ENCODE assay signal across 1 cellular context in the genomic region with DNA sequence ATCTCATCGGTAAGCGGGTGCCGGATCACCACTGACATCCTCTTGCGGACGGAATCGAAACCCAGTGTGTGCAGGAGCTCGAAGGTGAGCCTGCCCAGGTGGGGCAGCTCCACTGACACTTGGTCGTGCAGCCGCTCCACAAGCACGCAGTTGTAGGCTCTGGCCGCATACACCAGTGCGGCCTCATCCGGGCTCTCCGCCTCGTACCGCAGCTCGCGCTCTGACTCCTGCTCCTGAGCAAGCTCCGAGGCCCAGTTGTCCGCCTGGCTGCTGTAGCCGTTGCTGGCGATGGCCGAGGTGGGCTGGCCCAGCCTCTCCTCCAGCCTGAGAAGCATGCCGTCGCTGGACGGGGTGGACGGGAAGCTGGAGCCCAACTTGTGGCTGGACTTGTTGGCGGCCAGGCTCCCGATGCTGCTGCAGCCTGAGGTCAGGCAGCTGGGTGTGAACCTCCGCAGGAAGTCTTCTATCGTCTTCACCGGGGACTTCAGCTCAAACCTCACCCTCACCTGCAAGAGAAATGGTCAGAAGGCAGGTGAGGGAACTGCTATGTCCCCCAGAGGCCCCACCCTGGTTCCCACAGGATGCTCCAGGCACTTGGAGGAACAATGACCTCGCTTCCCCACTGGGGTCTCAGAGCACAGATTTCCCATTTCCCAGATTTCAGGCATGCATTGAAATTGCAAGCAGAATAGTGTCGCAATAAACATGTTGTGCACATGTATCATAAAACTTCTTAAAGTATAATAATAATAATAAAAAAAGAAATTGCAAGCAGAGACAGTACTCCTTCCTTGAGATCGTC.
TF ChIP-seq lines count a peak whose summit lies in the region.

No MANE protein-coding gene starts in this region.

TF ChIP-seq in H1, 55 proteins besides CTCF, POLR2A, EP300 and RAD21:
- TF ChIP-seq SIRT6 (IDR thresholded peaks at IDR 0.05; ENCODE audit: low read length) (no peak), CEBPB (IDR thresholded peaks at IDR 0.05; ENCODE audit: low read depth, low read length) (no peak), TAF7 (optimal IDR thresholded peaks at IDR 0.05; ENCODE audit: borderline replicate concordance, low read depth, low read length) (no peak)
- TF ChIP-seq, protein P1, sequence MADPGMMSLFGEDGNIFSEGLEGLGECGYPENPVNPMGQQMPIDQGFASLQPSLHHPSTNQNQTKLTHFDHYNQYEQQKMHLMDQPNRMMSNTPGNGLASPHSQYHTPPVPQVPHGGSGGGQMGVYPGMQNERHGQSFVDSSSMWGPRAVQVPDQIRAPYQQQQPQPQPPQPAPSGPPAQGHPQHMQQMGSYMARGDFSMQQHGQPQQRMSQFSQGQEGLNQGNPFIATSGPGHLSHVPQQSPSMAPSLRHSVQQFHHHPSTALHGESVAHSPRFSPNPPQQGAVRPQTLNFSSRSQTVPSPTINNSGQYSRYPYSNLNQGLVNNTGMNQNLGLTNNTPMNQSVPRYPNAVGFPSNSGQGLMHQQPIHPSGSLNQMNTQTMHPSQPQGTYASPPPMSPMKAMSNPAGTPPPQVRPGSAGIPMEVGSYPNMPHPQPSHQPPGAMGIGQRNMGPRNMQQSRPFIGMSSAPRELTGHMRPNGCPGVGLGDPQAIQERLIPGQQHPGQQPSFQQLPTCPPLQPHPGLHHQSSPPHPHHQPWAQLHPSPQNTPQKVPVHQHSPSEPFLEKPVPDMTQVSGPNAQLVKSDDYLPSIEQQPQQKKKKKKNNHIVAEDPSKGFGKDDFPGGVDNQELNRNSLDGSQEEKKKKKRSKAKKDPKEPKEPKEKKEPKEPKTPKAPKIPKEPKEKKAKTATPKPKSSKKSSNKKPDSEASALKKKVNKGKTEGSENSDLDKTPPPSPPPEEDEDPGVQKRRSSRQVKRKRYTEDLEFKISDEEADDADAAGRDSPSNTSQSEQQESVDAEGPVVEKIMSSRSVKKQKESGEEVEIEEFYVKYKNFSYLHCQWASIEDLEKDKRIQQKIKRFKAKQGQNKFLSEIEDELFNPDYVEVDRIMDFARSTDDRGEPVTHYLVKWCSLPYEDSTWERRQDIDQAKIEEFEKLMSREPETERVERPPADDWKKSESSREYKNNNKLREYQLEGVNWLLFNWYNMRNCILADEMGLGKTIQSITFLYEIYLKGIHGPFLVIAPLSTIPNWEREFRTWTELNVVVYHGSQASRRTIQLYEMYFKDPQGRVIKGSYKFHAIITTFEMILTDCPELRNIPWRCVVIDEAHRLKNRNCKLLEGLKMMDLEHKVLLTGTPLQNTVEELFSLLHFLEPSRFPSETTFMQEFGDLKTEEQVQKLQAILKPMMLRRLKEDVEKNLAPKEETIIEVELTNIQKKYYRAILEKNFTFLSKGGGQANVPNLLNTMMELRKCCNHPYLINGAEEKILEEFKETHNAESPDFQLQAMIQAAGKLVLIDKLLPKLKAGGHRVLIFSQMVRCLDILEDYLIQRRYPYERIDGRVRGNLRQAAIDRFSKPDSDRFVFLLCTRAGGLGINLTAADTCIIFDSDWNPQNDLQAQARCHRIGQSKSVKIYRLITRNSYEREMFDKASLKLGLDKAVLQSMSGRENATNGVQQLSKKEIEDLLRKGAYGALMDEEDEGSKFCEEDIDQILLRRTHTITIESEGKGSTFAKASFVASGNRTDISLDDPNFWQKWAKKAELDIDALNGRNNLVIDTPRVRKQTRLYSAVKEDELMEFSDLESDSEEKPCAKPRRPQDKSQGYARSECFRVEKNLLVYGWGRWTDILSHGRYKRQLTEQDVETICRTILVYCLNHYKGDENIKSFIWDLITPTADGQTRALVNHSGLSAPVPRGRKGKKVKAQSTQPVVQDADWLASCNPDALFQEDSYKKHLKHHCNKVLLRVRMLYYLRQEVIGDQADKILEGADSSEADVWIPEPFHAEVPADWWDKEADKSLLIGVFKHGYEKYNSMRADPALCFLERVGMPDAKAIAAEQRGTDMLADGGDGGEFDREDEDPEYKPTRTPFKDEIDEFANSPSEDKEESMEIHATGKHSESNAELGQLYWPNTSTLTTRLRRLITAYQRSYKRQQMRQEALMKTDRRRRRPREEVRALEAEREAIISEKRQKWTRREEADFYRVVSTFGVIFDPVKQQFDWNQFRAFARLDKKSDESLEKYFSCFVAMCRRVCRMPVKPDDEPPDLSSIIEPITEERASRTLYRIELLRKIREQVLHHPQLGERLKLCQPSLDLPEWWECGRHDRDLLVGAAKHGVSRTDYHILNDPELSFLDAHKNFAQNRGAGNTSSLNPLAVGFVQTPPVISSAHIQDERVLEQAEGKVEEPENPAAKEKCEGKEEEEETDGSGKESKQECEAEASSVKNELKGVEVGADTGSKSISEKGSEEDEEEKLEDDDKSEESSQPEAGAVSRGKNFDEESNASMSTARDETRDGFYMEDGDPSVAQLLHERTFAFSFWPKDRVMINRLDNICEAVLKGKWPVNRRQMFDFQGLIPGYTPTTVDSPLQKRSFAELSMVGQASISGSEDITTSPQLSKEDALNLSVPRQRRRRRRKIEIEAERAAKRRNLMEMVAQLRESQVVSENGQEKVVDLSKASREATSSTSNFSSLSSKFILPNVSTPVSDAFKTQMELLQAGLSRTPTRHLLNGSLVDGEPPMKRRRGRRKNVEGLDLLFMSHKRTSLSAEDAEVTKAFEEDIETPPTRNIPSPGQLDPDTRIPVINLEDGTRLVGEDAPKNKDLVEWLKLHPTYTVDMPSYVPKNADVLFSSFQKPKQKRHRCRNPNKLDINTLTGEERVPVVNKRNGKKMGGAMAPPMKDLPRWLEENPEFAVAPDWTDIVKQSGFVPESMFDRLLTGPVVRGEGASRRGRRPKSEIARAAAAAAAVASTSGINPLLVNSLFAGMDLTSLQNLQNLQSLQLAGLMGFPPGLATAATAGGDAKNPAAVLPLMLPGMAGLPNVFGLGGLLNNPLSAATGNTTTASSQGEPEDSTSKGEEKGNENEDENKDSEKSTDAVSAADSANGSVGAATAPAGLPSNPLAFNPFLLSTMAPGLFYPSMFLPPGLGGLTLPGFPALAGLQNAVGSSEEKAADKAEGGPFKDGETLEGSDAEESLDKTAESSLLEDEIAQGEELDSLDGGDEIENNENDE (IDR thresholded peaks at IDR 0.05; ENCODE audit: insufficient replicate concordance, low read length), result no peak
